Comparison of ENCODE assay signal across 1 cellular context in the genomic region with DNA sequence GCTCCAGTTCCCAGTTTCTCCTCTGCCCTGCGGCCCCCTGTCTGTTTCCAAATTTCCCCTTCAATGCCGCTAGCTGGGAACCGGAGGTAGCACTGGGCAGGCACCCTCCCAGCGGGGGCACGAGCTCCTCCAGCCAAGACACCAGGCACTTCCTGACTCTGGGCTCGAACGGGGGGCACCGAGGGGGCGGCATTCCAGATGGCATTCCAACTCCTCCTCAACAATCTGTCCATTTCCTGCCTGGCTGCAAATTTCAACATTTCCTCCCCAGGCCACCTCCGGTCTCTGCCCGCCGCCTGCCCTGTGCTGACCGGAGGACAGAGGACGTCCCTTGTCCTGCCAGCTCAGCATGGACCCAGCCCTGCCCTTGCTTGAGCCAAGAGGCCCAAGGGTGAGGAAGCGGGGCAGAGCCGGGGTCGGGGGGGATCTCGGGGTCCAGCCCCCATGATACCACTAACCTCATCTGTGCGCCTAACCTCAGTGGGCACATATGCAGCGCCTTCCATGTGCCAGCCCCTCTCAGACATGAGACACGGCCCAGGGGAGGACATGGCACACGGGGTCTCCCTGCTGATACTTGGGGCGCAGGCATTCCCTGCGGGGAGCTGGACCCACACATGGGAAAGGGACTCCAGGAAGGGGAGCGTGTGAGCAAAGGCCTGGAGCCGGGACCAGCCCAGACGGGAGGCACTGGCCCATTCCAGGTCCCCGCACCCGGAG.
A peak's percentile ranks its signal among the peaks of the same experiment; 100 is the strongest.
TF ChIP-seq lines count a peak whose summit lies in the region.

No MANE protein-coding gene starts in this region.

TF ChIP-seq in endothelial cell of umbilical vein, 7 proteins besides CTCF, POLR2A, EP300 and RAD21:
- TF ChIP-seq EZH2 (IDR thresholded peaks at IDR 0.05; ENCODE audit: borderline replicate concordance, low read depth, low read length, severe bottlenecking): no peak
- TF ChIP-seq POLR2AphosphoS5 (IDR thresholded peaks at IDR 0.05; ENCODE audit: insufficient read depth, low read depth, low read length): peak; percentile 67
